15 cellular contexts compared by ENCODE assay signal in genomic region chr9:121675381-121675780, GRCh38. TPM values are rescaled to one million over a fixed set of nuclear protein-coding genes. Genes with fewer than 3 reads are reported as not detected.
"Had no signal": no experiment of that assay in that cellular context is flagged by ENCODE, and none has a peak within 500 bp of the region (broad histone marks: within the 10 kb centered on the region; RNA-seq: fewer than 3 reads in every experiment).

No MANE protein-coding gene starts in this region.

- H3K9me3 ChIP-seq: gastroesophageal sphincter, mucosa of descending colon, tibial artery, vagina had no signal

- DNase-seq: activated CD4-positive, alpha-beta T cell treated with anti-CD3 and anti-CD28 coated beads, Interleukin-2, amount 10 ng/mL, durations not matched to agents 7 days and 5 days; activated CD8-positive, alpha-beta memory T cell treated with anti-CD3 and anti-CD28 coated beads for 24 hours; activated naive CD4-positive, alpha-beta T cell treated with anti-CD3 and anti-CD28 coated beads for 36 hours; central memory CD4-positive, alpha-beta T cell; effector CD4-positive, alpha-beta T cell; hippocampal formation; mucosa of descending colon; tibial artery had no signal

- H3K4me3 ChIP-seq: coronary artery, gastroesophageal sphincter, mucosa of descending colon, tibial artery, vagina had no signal

- H3K27ac Mint-ChIP-seq: activated CD4-positive, alpha-beta T cell treated with anti-CD3 and anti-CD28 coated beads, Interleukin-2, amount 10 ng/mL, durations not matched to agents 7 days and 5 days; activated naive CD4-positive, alpha-beta T cell treated with anti-CD3 and anti-CD28 coated beads for 36 hours; activated T-helper 17 cell treated with anti-CD3 and anti-CD28 coated beads, Interleukin-2, amount 50 U/mL, for 72 hours; naive thymus-derived CD8-positive, alpha-beta T cell; T-helper 1 cell treated with Interleukin-12 subunit alpha and Interleukin-12 subunit beta and Interleukin-4 antibody, amounts not matched to agents 30 μg/mL and 1 μg/mL, for 36 hours; WTC11 had no signal

- H3K27ac ChIP-seq: coronary artery, gastroesophageal sphincter, tibial artery, vagina had no signal

- H3K27me3 Mint-ChIP-seq: activated CD4-positive, alpha-beta T cell treated with anti-CD3 and anti-CD28 coated beads, Interleukin-2, amount 10 ng/mL, durations not matched to agents 7 days and 5 days had no signal

- H3K36me3 Mint-ChIP-seq: naive thymus-derived CD8-positive, alpha-beta T cell had no signal

- ATAC-seq: activated T-helper 17 cell treated with anti-CD3 and anti-CD28 coated beads, Interleukin-2, amount 50 U/mL, for 72 hours; gastroesophageal sphincter; naive thymus-derived CD8-positive, alpha-beta T cell had no signal

- H3K9me3 Mint-ChIP-seq: activated CD4-positive, alpha-beta T cell treated with anti-CD3 and anti-CD28 coated beads, Interleukin-2, amount 10 ng/mL, durations not matched to agents 7 days and 5 days; activated naive CD4-positive, alpha-beta T cell treated with anti-CD3 and anti-CD28 coated beads for 36 hours; activated T-helper 17 cell treated with anti-CD3 and anti-CD28 coated beads, Interleukin-2, amount 50 U/mL, for 72 hours; T-helper 1 cell treated with Interleukin-12 subunit alpha and Interleukin-12 subunit beta and Interleukin-4 antibody, amounts not matched to agents 30 μg/mL and 1 μg/mL, for 36 hours; WTC11 had no signal

- H3K4me1 Mint-ChIP-seq: activated CD4-positive, alpha-beta T cell treated with anti-CD3 and anti-CD28 coated beads, Interleukin-2, amount 10 ng/mL, durations not matched to agents 7 days and 5 days; activated T-helper 17 cell treated with anti-CD3 and anti-CD28 coated beads, Interleukin-2, amount 50 U/mL, for 72 hours; naive thymus-derived CD8-positive, alpha-beta T cell had no signal

- H3K4me3 Mint-ChIP-seq: activated CD4-positive, alpha-beta T cell treated with anti-CD3 and anti-CD28 coated beads, Interleukin-2, amount 10 ng/mL, durations not matched to agents 7 days and 5 days; activated naive CD4-positive, alpha-beta T cell treated with anti-CD3 and anti-CD28 coated beads for 36 hours; activated T-helper 17 cell treated with anti-CD3 and anti-CD28 coated beads, Interleukin-2, amount 50 U/mL, for 72 hours; naive thymus-derived CD8-positive, alpha-beta T cell; T-helper 1 cell treated with Interleukin-12 subunit alpha and Interleukin-12 subunit beta and Interleukin-4 antibody, amounts not matched to agents 30 μg/mL and 1 μg/mL, for 36 hours; WTC11 had no signal

- H3K27me3 ChIP-seq: gastroesophageal sphincter, tibial artery, vagina had no signal

RNA-seq across cellular contexts. Expression of gene DAB2IP, which starts 23.9 kb away (rescaled TPM):
- total RNA-seq: activated CD4-positive, alpha-beta T cell treated with anti-CD3 and anti-CD28 coated beads, Interleukin-2, amount 10 ng/mL, durations not matched to agents 7 days and 5 days; naive thymus-derived CD8-positive, alpha-beta T cell had no signal
- polyA plus RNA-seq: naive thymus-derived CD8-positive, alpha-beta T cell had no signal
